Comparison of ENCODE assay signal across 16 cellular contexts in the genomic region with DNA sequence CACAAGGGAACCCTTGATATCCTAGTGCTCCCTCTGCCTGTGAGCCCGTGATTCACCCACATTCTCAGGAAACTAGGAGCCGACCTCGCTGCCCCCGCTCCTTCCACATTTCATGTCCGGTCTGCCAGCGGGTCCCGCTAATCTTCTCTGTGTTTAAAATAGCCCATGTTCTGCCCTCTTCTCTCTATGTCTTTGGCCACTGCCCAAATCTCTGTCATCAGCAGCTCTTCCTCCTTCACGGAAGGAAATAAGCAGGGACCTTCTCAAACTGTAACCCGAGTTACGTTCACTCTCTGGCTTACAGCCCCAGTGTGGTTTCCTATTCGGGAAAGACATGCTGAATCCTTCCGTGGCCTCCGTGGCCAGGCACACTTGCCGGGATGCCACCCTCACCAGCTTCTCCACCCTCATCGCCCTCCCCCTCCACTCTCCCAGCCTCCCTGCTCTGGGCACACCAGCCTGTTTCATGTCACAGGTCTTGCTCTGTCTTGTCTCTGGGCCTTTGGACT. TPM values are rescaled to one million over a fixed set of nuclear protein-coding genes. Genes with fewer than 3 reads are reported as not detected.
DNase-seq lines count a peak whose midpoint lies in the region; ATAC-seq and TF ChIP-seq lines count a peak whose summit lies in the region.
"Had no signal": no experiment of that assay in that cellular context is flagged by ENCODE, and none has a peak within 500 bp of the region (broad histone marks: within the 10 kb centered on the region; RNA-seq: fewer than 3 reads in every experiment).

No MANE protein-coding gene starts in this region.

- peak; percentile 60 for ATAC-seq in Right ventricle myocardium inferior
- ATAC-seq in right lobe of liver = peak; percentile 69 to 78 (median 72)

- WGBS in right lobe of liver (ENCODE audit: insufficient coverage, low coverage, low lambda C conversion rate, missing lambda C conversion rate) = 63% methylated on average over 12 of the region's 15 CpGs

- H3K27ac ChIP-seq in right lobe of liver = no peak overlapping the region
- H3K27ac ChIP-seq: ascending aorta, foreskin keratinocyte had no signal

- no peaks in the 10 kb centered on the region for H3K4me1 ChIP-seq in right lobe of liver
- H3K4me1 ChIP-seq: ascending aorta, Caco-2 had no signal

- H3K36me3 Mint-ChIP-seq in chondrocyte (ENCODE audit: low read depth) = peaks cover 5% of the 10 kb centered on the region

- no peak overlapping the region for H3K4me3 Mint-ChIP-seq in chondrocyte (ENCODE audit: unreplicated experiment)
- H3K4me3 Mint-ChIP-seq: activated T-cell treated with anti-CD3 and anti-CD28 coated beads, Interleukin-2, amount 50 U/mL, for 72 hours; stimulated activated naive CD8-positive, alpha-beta T cell treated with anti-CD3 and anti-CD28 coated beads, Interleukin-15, Interleukin-2, amounts not matched to agents 100 ng/mL and 50 ng/mL, for 24 hours had no signal

- H3K4me1 Mint-ChIP-seq in chondrocyte (ENCODE audit: low read depth) = no peaks in the 10 kb centered on the region

- H3K27me3 ChIP-seq in right lobe of liver = no peaks in the 10 kb centered on the region
- H3K27me3 ChIP-seq: ascending aorta, foreskin keratinocyte had no signal

- TF ChIP-seq POLR2A in right lobe of liver (IDR thresholded peaks at IDR 0.05) = no peak

- no peaks in the 10 kb centered on the region for H3K36me3 ChIP-seq in right lobe of liver
- H3K36me3 ChIP-seq: ascending aorta had no signal

- no peak for DNase-seq in Right ventricle myocardium inferior (ENCODE audit: missing footprints)
- no peak for DNase-seq in cardiac septum (ENCODE audit: low spot score)
- no peak for DNase-seq in chondrocyte (ENCODE audit: low spot score)
- peak in 2 of 3 donors; percentile 58 to 60 for DNase-seq in right lobe of liver
- DNase-seq in NCI-H69 (lab: John Stamatoyannopoulos, UW) = no peak
- DNase-seq in NCI-H446 treated with DMSO at 0.1 percent for 48 hours (lab: John Stamatoyannopoulos, UW) = no peak
- DNase-seq in GM19240 (ENCODE audit: insufficient read length, low spot score) = no peak
- no peak for DNase-seq in activated CD8-positive, alpha-beta memory T cell treated with anti-CD3 and anti-CD28 coated beads, Interleukin-2, amount 50 U/mL, for 4 hours
- DNase-seq: 8988T; activated T-cell treated with anti-CD3 and anti-CD28 coated beads, Interleukin-2, amount 50 U/mL, for 72 hours; Caco-2; foreskin keratinocyte; NCI-H1048; NCI-H226 had no signal

- H3K9me3 ChIP-seq in right lobe of liver = no peaks in the 10 kb centered on the region

- H3K27me3 Mint-ChIP-seq in chondrocyte (ENCODE audit: low read depth) = peaks cover 20% of the 10 kb centered on the region

- intact Hi-C loops in Right ventricle myocardium inferior (cut with DNase I) = loop anchor here (2.0 kb wide), 1 partner anchor 30 kb away; no protein-coding TSS in a partner anchor
- intact Hi-C loops in cardiac septum (cut with DNase I) = no loop called here
- intact Hi-C loops in right lobe of liver (cut with DNase I) = loop anchor here in 1 of 2 donors (10.0 kb wide), 1 partner anchor 190 kb away; a partner anchor contains a TSS

- peak overlapping the region; percentile 39 for H3K27ac Mint-ChIP-seq in chondrocyte (ENCODE audit: unreplicated experiment)
- H3K27ac Mint-ChIP-seq: activated T-cell treated with anti-CD3 and anti-CD28 coated beads, Interleukin-2, amount 50 U/mL, for 72 hours; stimulated activated naive CD8-positive, alpha-beta T cell treated with anti-CD3 and anti-CD28 coated beads, Interleukin-15, Interleukin-2, amounts not matched to agents 100 ng/mL and 50 ng/mL, for 24 hours had no signal

- H3K9me3 Mint-ChIP-seq in chondrocyte (ENCODE audit: low read depth) = peaks cover 33% of the 10 kb centered on the region

- H3K4me3 ChIP-seq in right lobe of liver = no peak overlapping the region
- H3K4me3 ChIP-seq: ascending aorta had no signal

- TF ChIP-seq CTCF in chondrocyte (IDR thresholded peaks at IDR 0.05) (no peak), right lobe of liver (IDR thresholded peaks at IDR 0.05) (peak in 1 of 4 donors; percentile 17)

RNA-seq across cellular contexts. Expression of a gene that starts 21.1 kb away (rescaled TPM):
- total RNA-seq in Right ventricle myocardium inferior (1.9 TPM), cardiac septum (0.30 TPM), chondrocyte (not detected in 3 replicates), right lobe of liver (1 to 10 TPM in 4 of 6 experiments, under 1 TPM in 2; 0.35 to 2.5 (median 1.8) TPM)
- total RNA-seq: ascending aorta had no signal

RNA-seq across cellular contexts. Expression of a gene that starts 21.6 kb away (rescaled TPM):
- not detected for total RNA-seq in Right ventricle myocardium inferior
- not detected for total RNA-seq in cardiac septum
- total RNA-seq in chondrocyte = not detected in 3 replicates
- total RNA-seq in right lobe of liver = not detected
- total RNA-seq: ascending aorta, Caco-2, foreskin keratinocyte had no signal

RNA-seq across cellular contexts. Expression of a gene that starts 25.6 kb away (rescaled TPM):
- not detected for total RNA-seq in Right ventricle myocardium inferior
- total RNA-seq in cardiac septum = not detected
- not detected in 3 replicates for total RNA-seq in chondrocyte
- not detected for total RNA-seq in right lobe of liver
- total RNA-seq: activated T-cell treated with anti-CD3 and anti-CD28 coated beads, Interleukin-2, amount 50 U/mL, for 72 hours; ascending aorta; Caco-2 had no signal

RNA-seq across cellular contexts. Expression of a gene that starts 45.4 kb away (rescaled TPM):
- total RNA-seq in Right ventricle myocardium inferior = not detected
- not detected for total RNA-seq in cardiac septum
- total RNA-seq in chondrocyte = not detected in 3 replicates
- total RNA-seq in right lobe of liver = under 1 TPM in 1 of 6 experiments, not detected in 5; 0.10 TPM
- total RNA-seq: activated T-cell treated with anti-CD3 and anti-CD28 coated beads, Interleukin-2, amount 50 U/mL, for 72 hours; ascending aorta; Caco-2; foreskin keratinocyte had no signal

Comparison
In these comparisons a context has a peak if more than half of its experiments do, and no peak if none do; other contexts are left out.
1. DNase-seq: peak in right lobe of liver (2 of 3); none in Right ventricle myocardium inferior (single experiment), cardiac septum (single experiment), chondrocyte (single experiment), NCI-H69 (single experiment), NCI-H446 treated with DMSO at 0.1 percent for 48 hours (single experiment), GM19240 (single experiment) and activated CD8-positive, alpha-beta memory T cell treated with anti-CD3 and anti-CD28 coated beads, Interleukin-2, amount 50 U/mL, for 4 hours (single experiment).